8 cellular contexts compared by ENCODE assay signal in genomic region chr12:67827820-67828383, GRCh38.
DNase-seq lines count a peak whose midpoint lies in the region; ATAC-seq and TF ChIP-seq lines count a peak whose summit lies in the region.

No MANE protein-coding gene starts in this region.

- H3K36me3 ChIP-seq in HUES6 (ENCODE audit: control insufficient read depth, insufficient read depth, low read length) (no peaks in the 10 kb centered on the region), adrenal gland (replicated peaks in 1 of 2) (no peaks in the 10 kb centered on the region)

- peak overlapping the region; percentile 31 for H3K9ac ChIP-seq in HUES6 (ENCODE audit: low read length)

- H3K27me3 ChIP-seq in HUES6 (ENCODE audit: control insufficient read depth, insufficient read depth, low read length) (no peaks in the 10 kb centered on the region), adrenal gland (no peaks in the 10 kb centered on the region)

- H3K4me3 ChIP-seq in HUES6 (ENCODE audit: low read depth, low read length), result no peak overlapping the region
- H3K4me3 ChIP-seq in adrenal gland, result peak overlapping the region in 2 of 4 donors; percentile 27 to 53

- peak; percentile 48 to 74 (median 65) for DNase-seq in adrenal gland
- DNase-seq in iris pigment epithelial cell (ENCODE audit: low read depth), result peak; percentile 99
- peak; percentile 79 for DNase-seq in stimulated activated CD4-positive, alpha-beta T cell treated with anti-CD3 and anti-CD28 coated beads, Interleukin-1b, Interleukin-23, amount 100 ng/mL, for 48 hours
- no peak for DNase-seq in NCI-H510A (lab: John Stamatoyannopoulos, UW)
- DNase-seq in NAMALWA (ENCODE audit: low spot score), result no peak

- peak in 1 of 2 donors; percentile 42 for TF ChIP-seq POLR2A in adrenal gland (IDR thresholded peaks at IDR 0.05)

- no peak overlapping the region for H3K27ac ChIP-seq in HUES6 (ENCODE audit: low read depth, low read length)
- H3K27ac ChIP-seq in adrenal gland, result peak overlapping the region in 4 of 5 donors; percentile 3 to 86 (median 39)

- H3K4me1 ChIP-seq in HUES6 (ENCODE audit: control insufficient read depth, insufficient read depth, low read length) (peaks cover 16% of the 10 kb centered on the region; the same call in 1 of the 2 replicates), adrenal gland (replicated peaks in 1 of 2) (no peaks in the 10 kb centered on the region)

- no peaks in the 10 kb centered on the region for H3K9me3 ChIP-seq in HUES6 (ENCODE audit: control insufficient read depth, insufficient read depth, low read depth, low read length)
- no peaks in the 10 kb centered on the region for H3K9me3 ChIP-seq in adrenal gland (replicated peaks in 1 of 3)

- 13 to 27% (median 19%) methylated on average over 7 of the region's 7 CpGs for WGBS in adrenal gland, 4 donors

- ATAC-seq in GM18867 (IDR thresholded peaks at IDR 0.05; ENCODE audit: unreplicated experiment) (peak; percentile 67), HG03025 (IDR thresholded peaks at IDR 0.05; ENCODE audit: low FRiP score, unreplicated experiment) (no peak)

- intact Hi-C loops in adrenal gland (cut with DNase I), result no loop called here

- no peak for TF ChIP-seq CTCF in adrenal gland (IDR thresholded peaks at IDR 0.05)

Comparison
In these comparisons a context has a peak if more than half of its experiments do, and no peak if none do; other contexts are left out.
1. DNase-seq: peak in adrenal gland (7 of 7), iris pigment epithelial cell (single experiment) and stimulated activated CD4-positive, alpha-beta T cell treated with anti-CD3 and anti-CD28 coated beads, Interleukin-1b, Interleukin-23, amount 100 ng/mL, for 48 hours (single experiment); none in NCI-H510A (single experiment) and NAMALWA (single experiment).